10 cellular contexts compared by ENCODE assay signal in genomic region chr12:106581543-106582263, GRCh38. TPM values are rescaled to one million over a fixed set of nuclear protein-coding genes. Genes with fewer than 3 reads are reported as not detected.
DNase-seq lines count a peak whose midpoint lies in the region; ATAC-seq and TF ChIP-seq lines count a peak whose summit lies in the region.
"Had no signal": no experiment of that assay in that cellular context is flagged by ENCODE, and none has a peak within 500 bp of the region (broad histone marks: within the 10 kb centered on the region; RNA-seq: fewer than 3 reads in every experiment).

No MANE protein-coding gene starts in this region.

- peaks cover 6% of the 10 kb centered on the region for H3K36me3 Mint-ChIP-seq in Calu3 (ENCODE audit: insufficient read depth, unreplicated experiment)
- peaks cover 0 to 5% (median 3%) of the 10 kb centered on the region in 3 donors for H3K36me3 Mint-ChIP-seq in naive thymus-derived CD8-positive, alpha-beta T cell

- peaks cover 83% of the 10 kb centered on the region for H3K27me3 Mint-ChIP-seq in Calu3 (ENCODE audit: unreplicated experiment)
- H3K27me3 Mint-ChIP-seq in naive thymus-derived CD8-positive, alpha-beta T cell: peaks cover 33 to 87% (median 72%) of the 10 kb centered on the region in 5 donors

- peak overlapping the region; percentile 53 for H3K4me3 ChIP-seq in ectodermal cell (ENCODE audit: insufficient read depth, low read depth, low read length)
- H3K4me3 ChIP-seq: PC-9 had no signal

- no peaks in the 10 kb centered on the region for H3K36me3 ChIP-seq in ectodermal cell (ENCODE audit: control insufficient read depth, insufficient read depth, low read length)

- TF ChIP-seq CTCF in Calu3 (IDR thresholded peaks at IDR 0.05; ENCODE audit: unreplicated experiment): no peak

- H3K9me3 Mint-ChIP-seq in Calu3 (ENCODE audit: low read depth, unreplicated experiment): no peaks in the 10 kb centered on the region
- H3K9me3 Mint-ChIP-seq in naive thymus-derived CD8-positive, alpha-beta T cell: no peaks in the 10 kb centered on the region

- H3K4me3 Mint-ChIP-seq in Calu3 (ENCODE audit: low read depth, unreplicated experiment): peak overlapping the region; percentile 31
- H3K4me3 Mint-ChIP-seq in naive thymus-derived CD8-positive, alpha-beta T cell: peak overlapping the region; percentile 51 to 88 (median 72)

- TF ChIP-seq RAD21 in Ishikawa (IDR thresholded peaks at IDR 0.05; ENCODE audit: low read depth): no peak

- peak in 1 of 2 donors; percentile 23 for ATAC-seq in naive thymus-derived CD8-positive, alpha-beta T cell
- no peak for ATAC-seq in HG02642 (IDR thresholded peaks at IDR 0.05; ENCODE audit: poor library complexity, unreplicated experiment)

- H3K4me1 Mint-ChIP-seq in Calu3 (ENCODE audit: low read depth, unreplicated experiment): peaks cover 26% of the 10 kb centered on the region
- peaks cover 16 to 49% (median 37%) of the 10 kb centered on the region in 4 donors for H3K4me1 Mint-ChIP-seq in naive thymus-derived CD8-positive, alpha-beta T cell

- DNase-seq in Calu3 (peak; percentile 43), kidney glomerular epithelial cell (lab: John Stamatoyannopoulos, UW) (no peak), LoVo (ENCODE audit: low spot score) (no peak), T-helper 9 cell (no peak)
- DNase-seq in naive thymus-derived CD8-positive, alpha-beta T cell: no peak
- DNase-seq: PC-9; stimulated activated CD4-positive, alpha-beta T cell treated with anti-CD3 and anti-CD28 coated beads, Interleukin-4, amount 100 ng/mL, for 1 hour had no signal

- BruUV-seq in Calu3 (replicated peaks; lab: Mats Ljungman, UMichigan): no TSS peak

- 0% methylated on average over 50 to 52 of the region's 52 CpGs for WGBS in ectodermal cell, 2 experiments

- peaks cover 94% of the 10 kb centered on the region for H3K27me3 ChIP-seq in ectodermal cell (ENCODE audit: control insufficient read depth, insufficient read depth, low read length, poor library complexity, severe bottlenecking)

- H3K27ac Mint-ChIP-seq in Calu3 (ENCODE audit: unreplicated experiment): no peak overlapping the region
- no peak overlapping the region for H3K27ac Mint-ChIP-seq in naive thymus-derived CD8-positive, alpha-beta T cell

- peaks cover 9% of the 10 kb centered on the region for H3K4me1 ChIP-seq in ectodermal cell (ENCODE audit: control insufficient read depth, insufficient read depth, low read length)

- POLR2A ChIA-PET in naive thymus-derived CD8-positive, alpha-beta T cell (lab: Charles Lee): no interaction called here

- intact Hi-C loops in Calu3 (cut with micrococcal nuclease; ENCODE audit: unreplicated experiment): loop anchor here (5.0 kb wide), 2 partner anchors 186 to 261 kb away; no protein-coding TSS in a partner anchor

- H3K27ac ChIP-seq in ectodermal cell (ENCODE audit: insufficient read depth, low read depth, low read length, poor library complexity, severe bottlenecking): peak overlapping the region; percentile 61
- H3K27ac ChIP-seq: PC-9 had no signal

- CTCF ChIA-PET in Calu3 (lab: Charles Lee): interaction anchor here (0.7 kb wide), 1 partner anchor 154 kb away, joined by 7 read pairs; no protein-coding TSS in a partner anchor

- no peak for TF ChIP-seq EP300 in Ishikawa (IDR thresholded peaks at IDR 0.05; ENCODE audit: borderline replicate concordance)

- no peaks in the 10 kb centered on the region for H3K9me3 ChIP-seq in ectodermal cell (ENCODE audit: control insufficient read depth, low read length)

TF ChIP-seq in Ishikawa, 13 proteins besides CTCF, POLR2A, EP300 and RAD21:
- 0 out of 2 replicates have a peak, but pooled peaks have one; percentile 7 for TF ChIP-seq MAX (IDR thresholded peaks at IDR 0.05)
- TF ChIP-seq, protein P1, sequence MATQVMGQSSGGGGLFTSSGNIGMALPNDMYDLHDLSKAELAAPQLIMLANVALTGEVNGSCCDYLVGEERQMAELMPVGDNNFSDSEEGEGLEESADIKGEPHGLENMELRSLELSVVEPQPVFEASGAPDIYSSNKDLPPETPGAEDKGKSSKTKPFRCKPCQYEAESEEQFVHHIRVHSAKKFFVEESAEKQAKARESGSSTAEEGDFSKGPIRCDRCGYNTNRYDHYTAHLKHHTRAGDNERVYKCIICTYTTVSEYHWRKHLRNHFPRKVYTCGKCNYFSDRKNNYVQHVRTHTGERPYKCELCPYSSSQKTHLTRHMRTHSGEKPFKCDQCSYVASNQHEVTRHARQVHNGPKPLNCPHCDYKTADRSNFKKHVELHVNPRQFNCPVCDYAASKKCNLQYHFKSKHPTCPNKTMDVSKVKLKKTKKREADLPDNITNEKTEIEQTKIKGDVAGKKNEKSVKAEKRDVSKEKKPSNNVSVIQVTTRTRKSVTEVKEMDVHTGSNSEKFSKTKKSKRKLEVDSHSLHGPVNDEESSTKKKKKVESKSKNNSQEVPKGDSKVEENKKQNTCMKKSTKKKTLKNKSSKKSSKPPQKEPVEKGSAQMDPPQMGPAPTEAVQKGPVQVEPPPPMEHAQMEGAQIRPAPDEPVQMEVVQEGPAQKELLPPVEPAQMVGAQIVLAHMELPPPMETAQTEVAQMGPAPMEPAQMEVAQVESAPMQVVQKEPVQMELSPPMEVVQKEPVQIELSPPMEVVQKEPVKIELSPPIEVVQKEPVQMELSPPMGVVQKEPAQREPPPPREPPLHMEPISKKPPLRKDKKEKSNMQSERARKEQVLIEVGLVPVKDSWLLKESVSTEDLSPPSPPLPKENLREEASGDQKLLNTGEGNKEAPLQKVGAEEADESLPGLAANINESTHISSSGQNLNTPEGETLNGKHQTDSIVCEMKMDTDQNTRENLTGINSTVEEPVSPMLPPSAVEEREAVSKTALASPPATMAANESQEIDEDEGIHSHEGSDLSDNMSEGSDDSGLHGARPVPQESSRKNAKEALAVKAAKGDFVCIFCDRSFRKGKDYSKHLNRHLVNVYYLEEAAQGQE (IDR thresholded peaks at IDR 0.05; ENCODE audit: low read depth): peak; percentile 86
- peak; percentile 47 for TF ChIP-seq EGR1 (IDR thresholded peaks at IDR 0.05)
- TF ChIP-seq YY1 (IDR thresholded peaks at IDR 0.05; ENCODE audit: low read depth): no peak
- TF ChIP-seq ZBTB7A (IDR thresholded peaks at IDR 0.05; ENCODE audit: low read depth): peak; percentile 78

RNA-seq across cellular contexts. Expression of gene RFX4, which starts 1.1 kb away (rescaled TPM):
- total RNA-seq in Calu3 (2022): 0.27 TPM in 1 of 2 replicates, not detected in the other
- polyA plus RNA-seq in ectodermal cell (2013, experiment 1 of 4): 36.6 TPM
- 29.0 TPM for polyA plus RNA-seq in ectodermal cell (2013, experiment 2 of 4)
- polyA plus RNA-seq in ectodermal cell (2013, experiment 3 of 4): 41.2 TPM
- 50.1 TPM for polyA plus RNA-seq in ectodermal cell (2013, experiment 4 of 4)
- total RNA-seq in naive thymus-derived CD8-positive, alpha-beta T cell: not detected
- not detected for polyA plus RNA-seq in naive thymus-derived CD8-positive, alpha-beta T cell
- total RNA-seq: PC-9 had no signal
